In genomic region chr1:207633699-207634289, GRCh38 we compare ENCODE assay signal across 6 cellular contexts. TPM values are rescaled to one million over a fixed set of nuclear protein-coding genes. Genes with fewer than 3 reads are reported as not detected.
"Had no signal": no experiment of that assay in that cellular context is flagged by ENCODE, and none has a peak within 500 bp of the region (broad histone marks: within the 10 kb centered on the region; RNA-seq: fewer than 3 reads in every experiment).

No MANE protein-coding gene starts in this region.

RNA-seq across cellular contexts. Expression of gene CR1L, which starts 11.1 kb away (rescaled TPM):
- total RNA-seq: HT-29, NCI-H460, PC-9, Peyer's patch, Right ventricle myocardium inferior, SJSA1 had no signal
